Comparison of ENCODE assay signal across 20 cellular contexts in genomic region chr17:17127730-17128291, GRCh38.
DNase-seq lines count a peak whose midpoint lies in the region; ATAC-seq and TF ChIP-seq lines count a peak whose summit lies in the region.
"Had no signal": no experiment of that assay in that cellular context is flagged by ENCODE, and none has a peak within 500 bp of the region (broad histone marks: within the 10 kb centered on the region; RNA-seq: fewer than 3 reads in every experiment).

No MANE protein-coding gene starts in this region.

- no peak overlapping the region for H3K27ac Mint-ChIP-seq in chondrocyte (ENCODE audit: unreplicated experiment)
- H3K27ac Mint-ChIP-seq in progenitor cell of endocrine pancreas = no peak overlapping the region

- H4K20me1 ChIP-seq in BLaER1 treated with 17β-estradiol and CSF1 and Interleukin-3, amounts not matched to agents 10 nM and 100 nM = peaks cover 64 to 100% (median 98%) of the 10 kb centered on the region in 11 experiments; a peak in 21 of 22 replicates

- peak overlapping the region in 8 of 11 experiments; percentile 73 to 86 (median 80); a peak in 14 of 22 replicates for H3K27ac ChIP-seq in BLaER1 treated with 17β-estradiol and CSF1 and Interleukin-3, amounts not matched to agents 10 nM and 100 nM
- peak overlapping the region in 1 of 2 donors; percentile 35 for H3K27ac ChIP-seq in lung (ENCODE audit: low read depth in 1 of 2, low read length in 1 of 2)

- no peak overlapping the region for H3K4me3 Mint-ChIP-seq in chondrocyte (ENCODE audit: unreplicated experiment)
- H3K4me3 Mint-ChIP-seq in progenitor cell of endocrine pancreas (ENCODE audit: low read depth) = no peak overlapping the region

- peaks cover 5% of the 10 kb centered on the region for H3K36me3 Mint-ChIP-seq in chondrocyte (ENCODE audit: low read depth)
- peaks cover 2% of the 10 kb centered on the region for H3K36me3 Mint-ChIP-seq in progenitor cell of endocrine pancreas (ENCODE audit: insufficient read depth)

- TF ChIP-seq CTCF in chondrocyte (IDR thresholded peaks at IDR 0.05) (no peak), lung (IDR thresholded peaks at IDR 0.05; ENCODE audit: control extremely low read depth, extremely low read depth) (no peak), progenitor cell of endocrine pancreas (IDR thresholded peaks at IDR 0.05; ENCODE audit: unreplicated experiment) (no peak)

- H3K4me1 Mint-ChIP-seq in chondrocyte (ENCODE audit: low read depth) = peaks cover 30% of the 10 kb centered on the region
- H3K4me1 Mint-ChIP-seq in progenitor cell of endocrine pancreas (ENCODE audit: low read depth) = no peaks in the 10 kb centered on the region

- DNase-seq in DMS79 (lab: John Stamatoyannopoulos, UW) (peak; percentile 28), chondrocyte (ENCODE audit: low spot score) (peak; percentile 69), lung (ENCODE audit: low spot score) (peak; percentile 65), sciatic nerve (ENCODE audit: low spot score) (no peak), progenitor cell of endocrine pancreas (ENCODE audit: low spot score, unreplicated experiment) (no peak)
- DNase-seq: activated naive CD4-positive, alpha-beta T cell; activated T-cell treated with anti-CD3 and anti-CD28 coated beads, Interleukin-2, amount 50 U/mL, for 1 hour; amygdala; DMS153; GDM1; H7; KG1; MV-4-11; NCI-H187 treated with DMSO at 0.1 percent for 48 hours; NCI-H774; SW 1271 had no signal

- H3K9me3 Mint-ChIP-seq in chondrocyte (ENCODE audit: low read depth) = no peaks in the 10 kb centered on the region
- H3K9me3 Mint-ChIP-seq in progenitor cell of endocrine pancreas (ENCODE audit: low read depth) = no peaks in the 10 kb centered on the region

- WGBS in lung, 2 donors = 62 to 89% methylated on average over 11 of the region's 11 CpGs

- peak; percentile 63 for ATAC-seq in lung (ENCODE audit: insufficient read depth, low FRiP score)
- ATAC-seq in sciatic nerve = no peak
- ATAC-seq in HG02642 (IDR thresholded peaks at IDR 0.05; ENCODE audit: poor library complexity, unreplicated experiment) = no peak
- ATAC-seq: activated CD4-positive, CD25-positive, alpha-beta regulatory T cell treated with anti-CD3 and anti-CD28 coated beads, Interleukin-2, amount 50 U/mL, for 24 hours had no signal

- H3K4me1 ChIP-seq in BLaER1 treated with 17β-estradiol and CSF1 and Interleukin-3, amounts not matched to agents 10 nM and 100 nM = peaks cover 44 to 100% (median 95%) of the 10 kb centered on the region in 10 experiments
- peaks cover 0 to 12% of the 10 kb centered on the region in 2 donors for H3K4me1 ChIP-seq in lung (ENCODE audit: control insufficient read depth in 2 of 2, insufficient read depth in 2 of 2, low read length in 2 of 2)

- intact Hi-C loops in sciatic nerve (cut with DNase I) = no loop called here

- H3K27me3 Mint-ChIP-seq in chondrocyte (ENCODE audit: low read depth) (no peaks in the 10 kb centered on the region), progenitor cell of endocrine pancreas (no peaks in the 10 kb centered on the region)

- H3K4me3 ChIP-seq in BLaER1 treated with 17β-estradiol and CSF1 and Interleukin-3, amounts not matched to agents 10 nM and 100 nM = no peak overlapping the region
- no peak overlapping the region for H3K4me3 ChIP-seq in lung
- H3K4me3 ChIP-seq: heart left ventricle had no signal

- H3K9ac ChIP-seq in BLaER1 treated with 17β-estradiol and CSF1 and Interleukin-3, amounts not matched to agents 10 nM and 100 nM = peak overlapping the region in 7 of 11 experiments; percentile 0 to 78 (median 72); a peak in 8 of 22 replicates

- peak overlapping the region in 10 of 11 experiments; percentile 79 to 99 (median 96); a peak in 19 of 22 replicates for H3K4me2 ChIP-seq in BLaER1 treated with 17β-estradiol and CSF1 and Interleukin-3, amounts not matched to agents 10 nM and 100 nM

- H3K9me3 ChIP-seq in BLaER1 treated with 17β-estradiol and CSF1 and Interleukin-3, amounts not matched to agents 10 nM and 100 nM (replicated peaks in 1 of 11) = no peaks in the 10 kb centered on the region
- no peaks in the 10 kb centered on the region for H3K9me3 ChIP-seq in lung (ENCODE audit: control insufficient read depth in 2 of 2, insufficient read depth in 1 of 2, low read length in 1 of 2)
- H3K9me3 ChIP-seq: heart left ventricle had no signal

- H3K27me3 ChIP-seq in BLaER1 treated with 17β-estradiol and CSF1 and Interleukin-3, amounts not matched to agents 10 nM and 100 nM = no peaks in the 10 kb centered on the region
- no peaks in the 10 kb centered on the region for H3K27me3 ChIP-seq in lung (ENCODE audit: control insufficient read depth, insufficient read depth)
- H3K27me3 ChIP-seq: heart left ventricle had no signal

- peaks cover 34 to 63% (median 60%) of the 10 kb centered on the region in 11 experiments; a peak in 21 of 22 replicates for H3K36me3 ChIP-seq in BLaER1 treated with 17β-estradiol and CSF1 and Interleukin-3, amounts not matched to agents 10 nM and 100 nM
- H3K36me3 ChIP-seq in lung (ENCODE audit: control insufficient read depth in 2 of 2, insufficient read depth in 2 of 2, low read length in 2 of 2) = peaks cover 0 to 36% of the 10 kb centered on the region in 2 donors

Comparison
In these comparisons a context has a peak if more than half of its experiments do, and no peak if none do; other contexts are left out.
1. DNase-seq: peak in DMS79 (single experiment), chondrocyte (single experiment) and lung (single experiment); none in sciatic nerve (single experiment) and progenitor cell of endocrine pancreas (single experiment).